In the genomic region with DNA sequence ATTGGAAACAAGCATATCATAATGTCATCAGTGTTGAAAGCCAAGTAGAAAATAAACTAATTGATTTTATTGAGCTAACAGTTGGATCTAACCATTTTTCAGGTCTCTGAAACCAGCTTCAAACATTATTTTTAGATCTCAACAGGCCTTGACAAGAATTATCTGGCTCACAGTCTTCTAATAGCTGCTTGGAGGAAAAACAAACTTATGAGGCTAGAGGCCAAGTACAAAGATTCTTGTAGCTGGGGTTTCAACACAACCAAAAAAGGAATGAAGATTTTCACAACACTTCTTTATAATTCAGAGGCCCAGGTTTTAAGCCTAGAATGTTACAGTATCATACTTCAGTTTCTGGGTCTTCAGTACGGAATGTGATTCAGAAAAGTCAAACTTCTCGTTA, we compare ENCODE assay signal across 14 cellular contexts. TPM values are rescaled to one million over a fixed set of nuclear protein-coding genes. Genes with fewer than 3 reads are reported as not detected.
DNase-seq lines count a peak whose midpoint lies in the region; ATAC-seq and TF ChIP-seq lines count a peak whose summit lies in the region.
"Had no signal": no experiment of that assay in that cellular context is flagged by ENCODE, and none has a peak within 500 bp of the region (broad histone marks: within the 10 kb centered on the region; RNA-seq: fewer than 3 reads in every experiment).

No MANE protein-coding gene starts in this region.

- H3K9me3 Mint-ChIP-seq in neural crest cell: peaks cover 6% of the 10 kb centered on the region
- H3K9me3 Mint-ChIP-seq: natural killer cell had no signal

- no peak overlapping the region for H3K4me3 ChIP-seq in astrocyte of the spinal cord (ENCODE audit: low read depth, low read length)
- no peak overlapping the region for H3K4me3 ChIP-seq in upper lobe of left lung
- H3K4me3 ChIP-seq: K562 had no signal

- in situ Hi-C loops in astrocyte of the spinal cord (cut with HindIII; ENCODE audit: low sequenced_read_pairs): no loop called here

- H3K27me3 ChIP-seq in upper lobe of left lung: no peaks in the 10 kb centered on the region

- peak overlapping the region; percentile 21 to 94 (median 38) for H3K27ac ChIP-seq in upper lobe of left lung
- H3K27ac ChIP-seq: WERI-Rb-1 had no signal

- ATAC-seq in upper lobe of left lung (ENCODE audit: low FRiP score in 2 of 2) (no peak), GM21825 (IDR thresholded peaks at IDR 0.05; ENCODE audit: unreplicated experiment) (no peak), HG03175 (IDR thresholded peaks at IDR 0.05; ENCODE audit: unreplicated experiment) (no peak)
- ATAC-seq: K562, natural killer cell had no signal

- H3K36me3 Mint-ChIP-seq in neural crest cell (ENCODE audit: low read depth): peaks cover 27% of the 10 kb centered on the region
- H3K36me3 Mint-ChIP-seq: natural killer cell had no signal

- no peak for TF ChIP-seq POLR2A in upper lobe of left lung (IDR thresholded peaks at IDR 0.05)

- H3K36me3 ChIP-seq in upper lobe of left lung: no peaks in the 10 kb centered on the region

- peaks cover 14 to 56% (median 22%) of the 10 kb centered on the region in 4 donors for H3K4me1 ChIP-seq in upper lobe of left lung

- no peak for TF ChIP-seq EP300 in upper lobe of left lung (IDR thresholded peaks at IDR 0.05)

- no peaks in the 10 kb centered on the region for H3K9me3 ChIP-seq in upper lobe of left lung

- no peak overlapping the region for H3K27ac Mint-ChIP-seq in neural crest cell (ENCODE audit: unreplicated experiment)
- H3K27ac Mint-ChIP-seq: natural killer cell had no signal

- peaks cover 45% of the 10 kb centered on the region for H3K4me1 Mint-ChIP-seq in neural crest cell

- DNase-seq in astrocyte of the spinal cord (ENCODE audit: low read depth, low spot score): peak; percentile 14
- DNase-seq in globus pallidus (ENCODE audit: low spot score): peak; percentile 17
- DNase-seq in neural crest cell (ENCODE audit: low read depth, low spot score): no peak
- no peak for DNase-seq in upper lobe of left lung
- no peak for DNase-seq in activated T-cell treated with anti-CD3 and anti-CD28 coated beads, Interleukin-2, amount 50 U/mL, for 48 hours
- no peak for DNase-seq in NCI-H510A (lab: John Stamatoyannopoulos, UW)
- DNase-seq: natural killer cell; NCI-H187 treated with DMSO at 0.1 percent for 48 hours; stimulated activated CD4-positive, alpha-beta T cell treated with anti-CD3 and anti-CD28 coated beads, Interleukin-15, amount 100 ng/mL, for 24 hours; stimulated activated CD8-positive, alpha-beta memory T cell treated with anti-CD3 and anti-CD28 coated beads, Interleukin-4, amount 100 ng/mL, for 48 hours; WERI-Rb-1 had no signal

- TF ChIP-seq CTCF in astrocyte of the spinal cord (IDR thresholded peaks at IDR 0.05; ENCODE audit: low read depth, low read length): no peak
- no peak for TF ChIP-seq CTCF in neural crest cell (conservative IDR thresholded peaks at IDR 0.05)
- no peak for TF ChIP-seq CTCF in upper lobe of left lung (IDR thresholded peaks at IDR 0.05)

- WGBS in upper lobe of left lung, 2 donors: 68 to 71% methylated on average over 2 of the region's 2 CpGs

- H3K27me3 Mint-ChIP-seq in neural crest cell (ENCODE audit: low read depth): no peaks in the 10 kb centered on the region

- peak overlapping the region; percentile 35 for H3K4me3 Mint-ChIP-seq in neural crest cell
- H3K4me3 Mint-ChIP-seq: natural killer cell had no signal

RNA-seq across cellular contexts. Expression of a gene that starts 3.7 kb away (rescaled TPM):
- total RNA-seq in neural crest cell (39.4 and 41.9 TPM in 2 replicates), upper lobe of left lung (10 to 100 TPM in 5 of 6 donors, 1 to 10 TPM in 1; 9.7 to 57.6 (median 11.4) TPM)

Comparison
In these comparisons a context has a peak if more than half of its experiments do, and no peak if none do; other contexts are left out.
1. DNase-seq: peak in astrocyte of the spinal cord (single experiment) and globus pallidus (single experiment); none in neural crest cell (single experiment), upper lobe of left lung (0 of 2), activated T-cell treated with anti-CD3 and anti-CD28 coated beads, Interleukin-2, amount 50 U/mL, for 48 hours (0 of 2) and NCI-H510A (single experiment).